In genomic region chr5:17880869-17881268, GRCh38 we compare ENCODE assay signal across 9 cellular contexts.
"Had no signal": no experiment of that assay in that cellular context is flagged by ENCODE, and none has a peak within 500 bp of the region (broad histone marks: within the 10 kb centered on the region; RNA-seq: fewer than 3 reads in every experiment).

No MANE protein-coding gene starts in this region.

- DNase-seq: GM23248, GOT3, H9, HCEC 1CT, Karpas-422, KBM-7 had no signal

- H2AFZ ChIP-seq: GM23248 had no signal

- H3K4me2 ChIP-seq: KMS-11 had no signal

- H3K4me3 ChIP-seq: GM23248 had no signal

- H3K27ac ChIP-seq: GM23248, HL-60, KMS-11 had no signal

- H3K9ac ChIP-seq: GM23248, KMS-11 had no signal

- FAIRE-seq: H54 had no signal
